ENCODE assay signal across 23 cellular contexts in the genomic region with DNA sequence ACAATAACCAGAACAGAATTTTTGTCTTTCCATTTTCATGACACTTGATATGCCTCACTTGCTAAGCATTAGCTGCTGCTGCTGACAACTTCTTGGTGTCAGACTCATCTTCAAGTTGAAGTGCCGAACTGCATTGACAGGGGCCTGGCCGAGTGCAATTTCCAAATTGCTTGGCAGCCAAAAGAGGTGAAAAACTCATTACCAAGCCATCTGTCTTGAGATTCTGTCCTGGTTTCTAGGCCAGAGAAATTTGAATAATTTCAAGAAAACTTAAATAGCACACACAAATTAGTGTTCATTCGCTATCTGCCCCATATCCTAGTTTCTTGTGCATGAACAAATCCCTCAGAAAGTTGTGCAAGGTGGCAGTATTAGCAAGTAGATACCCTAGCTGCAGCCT.
"Had no signal": no experiment of that assay in that cellular context is flagged by ENCODE, and none has a peak within 500 bp of the region (broad histone marks: within the 10 kb centered on the region; RNA-seq: fewer than 3 reads in every experiment).

No MANE protein-coding gene starts in this region.

- H3K27me3 Mint-ChIP-seq: dendritic cell treated with granulocyte-macrophage colony-stimulating factor and Interleukin-4, amounts not matched to agents 40 ng/mL and 50 ng/mL, for 4 days; effector memory CD8-positive, alpha-beta T cell had no signal

- H3K4me3 Mint-ChIP-seq: dendritic cell treated with granulocyte-macrophage colony-stimulating factor and Interleukin-4, amounts not matched to agents 40 ng/mL and 50 ng/mL, for 4 days; effector memory CD8-positive, alpha-beta T cell; endodermal cell; naive thymus-derived CD4-positive, alpha-beta T cell had no signal

- H3K36me3 Mint-ChIP-seq: naive thymus-derived CD4-positive, alpha-beta T cell had no signal

- H3K27me3 ChIP-seq: colonic mucosa, esophagus squamous epithelium, gastrocnemius medialis, heart right ventricle, left lung had no signal

- H3K4me3 ChIP-seq: colonic mucosa, esophagus squamous epithelium, gastrocnemius medialis, heart right ventricle, left lung, lower lobe of right lung had no signal

- H3K9me3 Mint-ChIP-seq: dendritic cell treated with granulocyte-macrophage colony-stimulating factor and Interleukin-4, amounts not matched to agents 40 ng/mL and 50 ng/mL, for 4 days; endodermal cell; naive thymus-derived CD4-positive, alpha-beta T cell had no signal

- H3K36me3 ChIP-seq: colonic mucosa, esophagus squamous epithelium, gastrocnemius medialis, heart right ventricle, left lung, lower lobe of right lung had no signal

- H3K4me1 Mint-ChIP-seq: naive thymus-derived CD4-positive, alpha-beta T cell had no signal

- H3K27ac Mint-ChIP-seq: dendritic cell treated with granulocyte-macrophage colony-stimulating factor and Interleukin-4, amounts not matched to agents 40 ng/mL and 50 ng/mL, for 4 days; effector memory CD8-positive, alpha-beta T cell; endodermal cell; naive thymus-derived CD4-positive, alpha-beta T cell had no signal

- H3K9me3 ChIP-seq: colonic mucosa, esophagus squamous epithelium, gastrocnemius medialis, heart right ventricle, lower lobe of right lung had no signal

- H3K4me1 ChIP-seq: colonic mucosa, gastrocnemius medialis, left lung had no signal

- H3K27ac ChIP-seq: colonic mucosa, epithelial cell of prostate, esophagus squamous epithelium, gastrocnemius medialis, heart right ventricle, left lung, lower lobe of right lung had no signal

- DNase-seq: colonic mucosa; cortex of kidney; effector CD8-positive, alpha-beta T cell; effector memory CD8-positive, alpha-beta T cell; endodermal cell; erythroblast; esophagus squamous epithelium; foreskin fibroblast; foreskin melanocyte; gastrocnemius medialis; glutamatergic neuron; head of caudate nucleus; heart right ventricle; hippocampal formation; left cardiac atrium; left lung; left ventricle myocardium superior; lower lobe of right lung; mesenchymal stem cell; midbrain; naive thymus-derived CD4-positive, alpha-beta T cell had no signal
